Comparison of ENCODE assay signal across 8 cellular contexts in the genomic region with DNA sequence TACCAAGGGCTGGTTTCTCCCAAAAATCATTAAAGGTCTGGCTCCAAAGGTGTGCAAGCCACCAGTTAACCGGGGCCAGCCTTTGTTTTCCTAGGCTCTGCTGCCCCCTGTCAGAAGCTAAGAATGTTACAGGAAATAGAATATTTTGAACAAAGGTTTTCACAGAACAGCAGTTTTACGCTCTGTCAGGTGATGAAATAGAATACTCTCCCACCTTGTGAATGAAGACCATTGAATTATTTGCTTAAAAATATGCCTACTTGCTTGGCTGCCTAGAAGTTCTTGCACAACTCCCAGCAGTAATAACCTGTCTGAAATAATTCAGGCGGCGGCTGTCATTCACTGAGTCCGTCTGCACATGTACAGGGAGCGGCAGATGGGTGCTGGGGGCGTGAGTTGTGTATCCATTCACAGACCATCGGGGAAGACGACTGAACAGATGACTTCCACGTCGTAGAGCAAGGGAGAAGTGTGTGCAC. TPM values are rescaled to one million over a fixed set of nuclear protein-coding genes. Genes with fewer than 3 reads are reported as not detected.
DNase-seq lines count a peak whose midpoint lies in the region; ATAC-seq, FAIRE-seq and TF ChIP-seq lines count a peak whose summit lies in the region.

No MANE protein-coding gene starts in this region.

- ATAC-seq in HG02642 (IDR thresholded peaks at IDR 0.05; ENCODE audit: poor library complexity, unreplicated experiment) = no peak

- no peak for TF ChIP-seq POLR2A in H54 (IDR thresholded peaks at IDR 0.05; ENCODE audit: low read depth, low read length)

- DNase-seq in C1 segment of cervical spinal cord (lab: John Stamatoyannopoulos, UW) (peak in 8 of 14 donors; percentile 1 to 57 (median 10)), H54 (ENCODE audit: insufficient read length, low spot score) (peak; percentile 41), NCI-H446 (lab: John Stamatoyannopoulos, UW) (peak; percentile 13 to 68), dermis blood vessel endothelial cell (peak; percentile 69), medulla oblongata (ENCODE audit: extremely low spot score) (peak; percentile 77)
- DNase-seq in activated CD4-positive, alpha-beta T cell treated with anti-CD3 and anti-CD28 coated beads, Interleukin-2, amount 50 U/mL, for 1 hour = peak; percentile 56
- DNase-seq in stimulated activated CD8-positive, alpha-beta memory T cell treated with anti-CD3 and anti-CD28 coated beads, Interleukin-15, amount 100 ng/mL, for 24 hours (ENCODE audit: low read depth) = peak; percentile 11

- peak; percentile 27 for FAIRE-seq in H54 (lab: Jason Lieb, UNC)

RNA-seq across cellular contexts. Expression of a gene that starts 56.3 kb away (rescaled TPM):
- total RNA-seq in dermis blood vessel endothelial cell = 219 and 353 TPM in 2 replicates

Comparison
In these comparisons a context has a peak if more than half of its experiments do, and no peak if none do; other contexts are left out.
1. DNase-seq: peak in every context shown above with its lines; median percentile 77 in medulla oblongata; 69 in dermis blood vessel endothelial cell; 56 in activated CD4-positive, alpha-beta T cell treated with anti-CD3 and anti-CD28 coated beads, Interleukin-2, amount 50 U/mL, for 1 hour; 41 in H54; 40 in NCI-H446; 11 in stimulated activated CD8-positive, alpha-beta memory T cell treated with anti-CD3 and anti-CD28 coated beads, Interleukin-15, amount 100 ng/mL, for 24 hours; 10 in C1 segment of cervical spinal cord.